In genomic region chr4:158033416-158033863, GRCh38 we compare ENCODE assay signal across 12 cellular contexts.
DNase-seq lines count a peak whose midpoint lies in the region; ATAC-seq, FAIRE-seq and TF ChIP-seq lines count a peak whose summit lies in the region.
"Had no signal": no experiment of that assay in that cellular context is flagged by ENCODE, and none has a peak within 500 bp of the region (broad histone marks: within the 10 kb centered on the region; RNA-seq: fewer than 3 reads in every experiment).

No MANE protein-coding gene starts in this region.

- POLR2A ChIA-PET in naive thymus-derived CD8-positive, alpha-beta T cell (lab: Charles Lee), result no interaction called here
- POLR2A ChIA-PET in T-cell (lab: Charles Lee), result no interaction called here

- no peaks in the 10 kb centered on the region for H3K79me2 ChIP-seq in osteoblast (ENCODE audit: insufficient read depth, low read length)

- no peaks in the 10 kb centered on the region for H3K36me3 ChIP-seq in osteoblast (ENCODE audit: insufficient read depth, low read length)

- H3K4me1 Mint-ChIP-seq in naive thymus-derived CD8-positive, alpha-beta T cell, result no peaks in the 10 kb centered on the region
- no peaks in the 10 kb centered on the region for H3K4me1 Mint-ChIP-seq in stimulated activated naive B cell treated with anti-CD40 and anti-IgM and Interleukin-4, amounts not matched to agents 10 μg/mL and 1 μg/mL and 100 μg/mL, for 72 hours
- H3K4me1 Mint-ChIP-seq in T-cell, result no peaks in the 10 kb centered on the region

- no peak overlapping the region for H3K4me3 ChIP-seq in osteoblast (ENCODE audit: insufficient read depth, low read length)

- no peak overlapping the region for H3K27ac ChIP-seq in foreskin keratinocyte
- H3K27ac ChIP-seq in osteoblast (ENCODE audit: low read depth, low read length), result no peak overlapping the region

- DNase-seq in Daoy (ENCODE audit: low read depth), result peak; percentile 24
- DNase-seq in foreskin keratinocyte, result no peak
- DNase-seq in osteoblast (ENCODE audit: insufficient read length, low spot score, missing footprints), result peak; percentile 30
- DNase-seq in naive thymus-derived CD8-positive, alpha-beta T cell, result no peak
- no peak for DNase-seq in HTR-8/SVneo (ENCODE audit: insufficient read length, low spot score)
- DNase-seq in stimulated activated naive B cell treated with anti-CD40 and anti-IgM and Interleukin-4, amounts not matched to agents 10 μg/mL and 1 μg/mL and 100 μg/mL, for 72 hours, result no peak
- no peak for DNase-seq in T-cell
- DNase-seq: activated T-cell treated with anti-CD3 and anti-CD28 coated beads, Interleukin-2, amount 50 U/mL, for 72 hours; Kasumi-1; NCI-H69 had no signal

- H3K9me3 ChIP-seq in osteoblast (ENCODE audit: low read depth, low read length), result no peaks in the 10 kb centered on the region

- TF ChIP-seq CTCF in foreskin keratinocyte (conservative IDR thresholded peaks at IDR 0.05) (no peak), osteoblast (IDR thresholded peaks at IDR 0.05; ENCODE audit: extremely low read depth, low read depth, low read length) (no peak)

- peak; percentile 30; the same call in 1 of the 3 replicates for ATAC-seq in SK-N-SH treated with all-trans-retinoic acid at 6 μM for 48 hours
- ATAC-seq in foreskin keratinocyte, result peak; percentile 64
- ATAC-seq in naive thymus-derived CD8-positive, alpha-beta T cell, result no peak
- ATAC-seq in stimulated activated naive B cell treated with anti-CD40 and anti-IgM and Interleukin-4, amounts not matched to agents 10 μg/mL and 1 μg/mL and 100 μg/mL, for 72 hours (replicated peaks), result no peak
- ATAC-seq in T-cell (replicated peaks in 1 of 4), result no peak
- ATAC-seq: activated T-cell treated with anti-CD3 and anti-CD28 coated beads, Interleukin-2, amount 50 U/mL, for 72 hours had no signal

- peaks cover 1 to 24% (median 9%) of the 10 kb centered on the region in 9 donors for H3K9me3 Mint-ChIP-seq in naive thymus-derived CD8-positive, alpha-beta T cell
- H3K9me3 Mint-ChIP-seq in stimulated activated naive B cell treated with anti-CD40 and anti-IgM and Interleukin-4, amounts not matched to agents 10 μg/mL and 1 μg/mL and 100 μg/mL, for 72 hours, result peaks cover 8 to 16% of the 10 kb centered on the region in 2 donors
- peaks cover under 1 to 15% (median 1%) of the 10 kb centered on the region in 3 donors for H3K9me3 Mint-ChIP-seq in T-cell
- H3K9me3 Mint-ChIP-seq: T-helper 2 cell treated with Interferon-gamma antibody and Interleukin-4, amounts not matched to agents 5 μg/mL and 100 μg/mL, for 36 hours had no signal

- no peaks in the 10 kb centered on the region for H3K36me3 Mint-ChIP-seq in naive thymus-derived CD8-positive, alpha-beta T cell
- no peaks in the 10 kb centered on the region for H3K36me3 Mint-ChIP-seq in stimulated activated naive B cell treated with anti-CD40 and anti-IgM and Interleukin-4, amounts not matched to agents 10 μg/mL and 1 μg/mL and 100 μg/mL, for 72 hours
- H3K36me3 Mint-ChIP-seq in T-cell, result no peaks in the 10 kb centered on the region

- H3K4me2 ChIP-seq in osteoblast (ENCODE audit: insufficient read depth, low read length), result peak overlapping the region; percentile 28

- no peaks in the 10 kb centered on the region for H4K20me1 ChIP-seq in osteoblast (ENCODE audit: insufficient read depth, low read length)

- no peak overlapping the region for H2AFZ ChIP-seq in osteoblast (ENCODE audit: low read length)

- CTCF ChIA-PET in T-cell (lab: Charles Lee), result no interaction called here

- no peak for FAIRE-seq in HTR-8/SVneo (lab: Jason Lieb, UNC)

- H3K4me1 ChIP-seq in foreskin keratinocyte (no peaks in the 10 kb centered on the region), osteoblast (ENCODE audit: insufficient read depth, low read length) (peaks cover 10% of the 10 kb centered on the region)

- no peaks in the 10 kb centered on the region for H3K27me3 ChIP-seq in foreskin keratinocyte
- H3K27me3 ChIP-seq in osteoblast (ENCODE audit: insufficient read depth, low read length), result no peaks in the 10 kb centered on the region

- H3K27me3 Mint-ChIP-seq in naive thymus-derived CD8-positive, alpha-beta T cell, result no peaks in the 10 kb centered on the region
- H3K27me3 Mint-ChIP-seq in stimulated activated naive B cell treated with anti-CD40 and anti-IgM and Interleukin-4, amounts not matched to agents 10 μg/mL and 1 μg/mL and 100 μg/mL, for 72 hours, result no peaks in the 10 kb centered on the region
- H3K27me3 Mint-ChIP-seq in T-cell, result no peaks in the 10 kb centered on the region

- H3K27ac Mint-ChIP-seq in naive thymus-derived CD8-positive, alpha-beta T cell, result no peak overlapping the region
- no peak overlapping the region for H3K27ac Mint-ChIP-seq in stimulated activated naive B cell treated with anti-CD40 and anti-IgM and Interleukin-4, amounts not matched to agents 10 μg/mL and 1 μg/mL and 100 μg/mL, for 72 hours
- H3K27ac Mint-ChIP-seq in T-cell, result no peak overlapping the region
- H3K27ac Mint-ChIP-seq: activated T-cell treated with anti-CD3 and anti-CD28 coated beads, Interleukin-2, amount 50 U/mL, for 72 hours; T-helper 2 cell treated with Interferon-gamma antibody and Interleukin-4, amounts not matched to agents 5 μg/mL and 100 μg/mL, for 36 hours had no signal

- H3K4me3 Mint-ChIP-seq in naive thymus-derived CD8-positive, alpha-beta T cell, result no peak overlapping the region
- no peak overlapping the region for H3K4me3 Mint-ChIP-seq in stimulated activated naive B cell treated with anti-CD40 and anti-IgM and Interleukin-4, amounts not matched to agents 10 μg/mL and 1 μg/mL and 100 μg/mL, for 72 hours
- no peak overlapping the region for H3K4me3 Mint-ChIP-seq in T-cell
- H3K4me3 Mint-ChIP-seq: activated T-cell treated with anti-CD3 and anti-CD28 coated beads, Interleukin-2, amount 50 U/mL, for 72 hours; T-helper 2 cell treated with Interferon-gamma antibody and Interleukin-4, amounts not matched to agents 5 μg/mL and 100 μg/mL, for 36 hours had no signal

TF ChIP-seq in SK-N-SH treated with all-trans-retinoic acid at 6 μM for 48 hours, 23 proteins besides CTCF, POLR2A, EP300 and RAD21:
- no peak for TF ChIP-seq TSHZ2 (CRISPR knock-in tag; IDR thresholded peaks at IDR 0.05)

Comparison
In these comparisons a context has a peak if more than half of its experiments do, and no peak if none do; other contexts are left out.
1. DNase-seq: peak in Daoy (single experiment) and osteoblast (single experiment); none in foreskin keratinocyte (0 of 2), naive thymus-derived CD8-positive, alpha-beta T cell (0 of 10), HTR-8/SVneo (single experiment), stimulated activated naive B cell treated with anti-CD40 and anti-IgM and Interleukin-4, amounts not matched to agents 10 μg/mL and 1 μg/mL and 100 μg/mL, for 72 hours (single experiment) and T-cell (0 of 34).
2. ATAC-seq: peak in SK-N-SH treated with all-trans-retinoic acid at 6 μM for 48 hours (single experiment) and foreskin keratinocyte (single experiment); none in naive thymus-derived CD8-positive, alpha-beta T cell (0 of 2), stimulated activated naive B cell treated with anti-CD40 and anti-IgM and Interleukin-4, amounts not matched to agents 10 μg/mL and 1 μg/mL and 100 μg/mL, for 72 hours (0 of 2) and T-cell (0 of 4).